ENCODE assay signal across 8 cellular contexts in genomic region chr12:49903700-49904423, GRCh38. TPM values are rescaled to one million over a fixed set of nuclear protein-coding genes. Genes with fewer than 3 reads are reported as not detected.
DNase-seq lines count a peak whose midpoint lies in the region; ATAC-seq lines count a peak whose summit lies in the region.

Gene FAIM2 (minus strand): TSS chr12:49903900. CDS start chr12:49903792, 108 bp downstream.

- intact Hi-C loops in activated CD4-positive, alpha-beta T cell treated with anti-CD3 and anti-CD28 coated beads, Interleukin-2, amount 10 ng/mL, durations not matched to agents 24 days and 14 days (cut with micrococcal nuclease) = no loop called here

- peaks cover 9% of the 10 kb centered on the region for H3K4me1 Mint-ChIP-seq in activated CD4-positive, alpha-beta T cell treated with anti-CD3 and anti-CD28 coated beads, Interleukin-2, amount 10 ng/mL, durations not matched to agents 24 days and 14 days

- peak within 1 kb of the TSS; percentile 80 for H3K4me3 Mint-ChIP-seq in activated CD4-positive, alpha-beta T cell treated with anti-CD3 and anti-CD28 coated beads, Interleukin-2, amount 10 ng/mL, durations not matched to agents 24 days and 14 days

- H3K27me3 Mint-ChIP-seq in activated CD4-positive, alpha-beta T cell treated with anti-CD3 and anti-CD28 coated beads, Interleukin-2, amount 10 ng/mL, durations not matched to agents 24 days and 14 days = peaks cover 16% of the 10 kb centered on the region

- no peaks in the 10 kb centered on the region for H3K36me3 Mint-ChIP-seq in activated CD4-positive, alpha-beta T cell treated with anti-CD3 and anti-CD28 coated beads, Interleukin-2, amount 10 ng/mL, durations not matched to agents 24 days and 14 days (ENCODE audit: low read depth)

- DNase-seq in SIG-M5 treated with dmso at 0.1 percent for 504 hours (lab: John Stamatoyannopoulos, UW; ENCODE audit: unreplicated experiment) = peak; percentile 13
- DNase-seq in SIG-M5 (lab: John Stamatoyannopoulos, UW) = no peak
- DNase-seq in activated CD4-positive, alpha-beta T cell treated with anti-CD3 and anti-CD28 coated beads, Interleukin-2, amount 10 ng/mL, durations not matched to agents 24 days and 14 days = peak; percentile 86
- DNase-seq in dedifferentiated amniotic fluid mesenchymal stem cell (ENCODE audit: extremely low spot score) = peak; percentile 59
- DNase-seq in midbrain (lab: John Stamatoyannopoulos, UW) = peak; percentile 88
- peak; percentile 58 for DNase-seq in stimulated activated CD8-positive, alpha-beta memory T cell treated with anti-CD3 and anti-CD28 coated beads, Interleukin-4, amount 100 ng/mL, for 48 hours
- no peak for DNase-seq in NOMO-1 treated with dmso at 0.1 percent for 144 hours (lab: John Stamatoyannopoulos, UW; ENCODE audit: unreplicated experiment)

- H3K27ac Mint-ChIP-seq in activated CD4-positive, alpha-beta T cell treated with anti-CD3 and anti-CD28 coated beads, Interleukin-2, amount 10 ng/mL, durations not matched to agents 24 days and 14 days = peak within 1 kb of the TSS; percentile 68

- H3K9me3 Mint-ChIP-seq in activated CD4-positive, alpha-beta T cell treated with anti-CD3 and anti-CD28 coated beads, Interleukin-2, amount 10 ng/mL, durations not matched to agents 24 days and 14 days = no peaks in the 10 kb centered on the region

- ATAC-seq in GM21786 (IDR thresholded peaks at IDR 0.05; ENCODE audit: unreplicated experiment) = no peak

RNA-seq across cellular contexts. Expression of gene FAIM2, which starts in this region (rescaled TPM):
- total RNA-seq in activated CD4-positive, alpha-beta T cell treated with anti-CD3 and anti-CD28 coated beads, Interleukin-2, amount 10 ng/mL, durations not matched to agents 24 days and 14 days = 0.30 and 0.54 TPM in 2 replicates

Comparison
In these comparisons a context has a peak if more than half of its experiments do, and no peak if none do; other contexts are left out.
1. DNase-seq: peak in SIG-M5 treated with dmso at 0.1 percent for 504 hours (single experiment), dedifferentiated amniotic fluid mesenchymal stem cell (single experiment), midbrain (single experiment) and stimulated activated CD8-positive, alpha-beta memory T cell treated with anti-CD3 and anti-CD28 coated beads, Interleukin-4, amount 100 ng/mL, for 48 hours (single experiment); none in SIG-M5 (single experiment) and NOMO-1 treated with dmso at 0.1 percent for 144 hours (single experiment).
2. Peak in DNase-seq in activated CD4-positive, alpha-beta T cell treated with anti-CD3 and anti-CD28 coated beads, Interleukin-2, amount 10 ng/mL, durations not matched to agents 24 days and 14 days; RNA of the gene not detected or under 1 TPM.